In the genomic region with DNA sequence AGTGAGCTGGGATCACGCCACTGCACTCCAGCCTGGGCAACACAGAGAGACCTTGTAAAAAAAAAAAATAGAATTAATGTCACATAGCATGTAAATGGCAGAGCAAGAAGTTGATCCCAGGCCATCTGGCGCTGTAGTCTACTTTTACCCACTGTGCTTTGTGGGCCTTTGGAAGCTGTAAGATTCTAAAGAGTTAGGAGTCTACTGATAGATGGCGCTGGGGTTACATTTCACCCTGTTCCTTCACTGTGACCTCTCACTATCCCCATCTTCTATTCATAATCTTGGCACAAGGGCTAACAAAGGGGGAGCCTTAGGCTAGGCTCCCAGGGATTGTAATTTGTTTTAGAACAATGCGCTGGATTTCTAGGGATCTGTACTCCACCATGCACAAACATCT, we compare ENCODE assay signal across 1 cellular context.
TF ChIP-seq lines count a peak whose summit lies in the region.

No MANE protein-coding gene starts in this region.

TF ChIP-seq in HepG2, 621 proteins besides CTCF, POLR2A, EP300 and RAD21:
- no peak for TF ChIP-seq NPAS2 (CRISPR knock-in tag; IDR thresholded peaks at IDR 0.05; ENCODE audit: borderline replicate concordance)
- TF ChIP-seq STAG1 (CRISPR knock-in tag; IDR thresholded peaks at IDR 0.05): peak; percentile 54
